17 cellular contexts compared by ENCODE assay signal in genomic region chr9:80078826-80079225, GRCh38.
DNase-seq lines count a peak whose midpoint lies in the region; ATAC-seq and TF ChIP-seq lines count a peak whose summit lies in the region.
"Had no signal": no experiment of that assay in that cellular context is flagged by ENCODE, and none has a peak within 500 bp of the region (broad histone marks: within the 10 kb centered on the region; RNA-seq: fewer than 3 reads in every experiment).

No MANE protein-coding gene starts in this region.

- peaks cover 40% of the 10 kb centered on the region for H3K4me1 Mint-ChIP-seq in stimulated activated memory B cell treated with anti-CD40 and anti-IgM and Interleukin-4, amounts not matched to agents 10 μg/mL and 1 μg/mL and 100 μg/mL, for 72 hours
- H3K4me1 Mint-ChIP-seq: H9 had no signal

- DNase-seq in EH (ENCODE audit: low read depth), result peak; percentile 33
- peak; percentile 1 for DNase-seq in ELR (ENCODE audit: low read depth)
- DNase-seq in M059J (ENCODE audit: low read depth), result peak; percentile 52
- no peak for DNase-seq in gastrocnemius medialis
- DNase-seq: Calu3; CD8-positive, alpha-beta T cell; DMS79 treated with DMSO at 0.1 percent for 48 hours; GDM1; GOT3; H9; IMR-90 had no signal

- no peaks in the 10 kb centered on the region for H3K36me3 Mint-ChIP-seq in stimulated activated memory B cell treated with anti-CD40 and anti-IgM and Interleukin-4, amounts not matched to agents 10 μg/mL and 1 μg/mL and 100 μg/mL, for 72 hours
- H3K36me3 Mint-ChIP-seq: CD8-positive, alpha-beta T cell had no signal

- H3K9me3 ChIP-seq in gastrocnemius medialis, result no peaks in the 10 kb centered on the region

- H3K27ac ChIP-seq in gastrocnemius medialis, result no peak overlapping the region
- H3K27ac ChIP-seq: BLaER1 treated with 17β-estradiol and CSF1 and Interleukin-3, amounts not matched to agents 10 nM and 100 nM; HL-60 had no signal

- no peak for ATAC-seq in stimulated activated memory B cell treated with anti-CD40 and anti-IgM and Interleukin-4, amounts not matched to agents 10 μg/mL and 1 μg/mL and 100 μg/mL, for 72 hours
- ATAC-seq in HG03460 (IDR thresholded peaks at IDR 0.05; ENCODE audit: unreplicated experiment), result no peak
- no peak for ATAC-seq in gastrocnemius medialis
- ATAC-seq: CD8-positive, alpha-beta T cell; K562 had no signal

- no peak for TF ChIP-seq POLR2A in gastrocnemius medialis (IDR thresholded peaks at IDR 0.05)

- H3K4me3 Mint-ChIP-seq in stimulated activated memory B cell treated with anti-CD40 and anti-IgM and Interleukin-4, amounts not matched to agents 10 μg/mL and 1 μg/mL and 100 μg/mL, for 72 hours, result no peak overlapping the region
- H3K4me3 Mint-ChIP-seq: B cell; CD8-positive, alpha-beta T cell; H9 had no signal

- intact Hi-C loops in gastrocnemius medialis (cut with DNase I; ENCODE audit: low total_unique reads), result no loop called here

- H3K9me3 Mint-ChIP-seq in stimulated activated memory B cell treated with anti-CD40 and anti-IgM and Interleukin-4, amounts not matched to agents 10 μg/mL and 1 μg/mL and 100 μg/mL, for 72 hours, result no peaks in the 10 kb centered on the region
- H3K9me3 Mint-ChIP-seq: CD8-positive, alpha-beta T cell; H9 had no signal

- H3K4me3 ChIP-seq in gastrocnemius medialis, result no peak overlapping the region
- H3K4me3 ChIP-seq: BLaER1 treated with 17β-estradiol and CSF1 and Interleukin-3, amounts not matched to agents 10 nM and 100 nM; K562 had no signal

- no peaks in the 10 kb centered on the region for H3K27me3 Mint-ChIP-seq in stimulated activated memory B cell treated with anti-CD40 and anti-IgM and Interleukin-4, amounts not matched to agents 10 μg/mL and 1 μg/mL and 100 μg/mL, for 72 hours
- H3K27me3 Mint-ChIP-seq: B cell had no signal

- H3K36me3 ChIP-seq in gastrocnemius medialis, result no peaks in the 10 kb centered on the region

- no peak for TF ChIP-seq CTCF in gastrocnemius medialis (IDR thresholded peaks at IDR 0.05 in 4 of 5, conservative IDR thresholded peaks at IDR 0.05 in 1 of 5)

- H3K27ac Mint-ChIP-seq in stimulated activated memory B cell treated with anti-CD40 and anti-IgM and Interleukin-4, amounts not matched to agents 10 μg/mL and 1 μg/mL and 100 μg/mL, for 72 hours, result peak overlapping the region; percentile 43
- H3K27ac Mint-ChIP-seq: B cell; CD8-positive, alpha-beta T cell; H9 had no signal

- no peaks in the 10 kb centered on the region for H3K27me3 ChIP-seq in gastrocnemius medialis
- H3K27me3 ChIP-seq: BLaER1 treated with 17β-estradiol and CSF1 and Interleukin-3, amounts not matched to agents 10 nM and 100 nM had no signal

- in situ Hi-C loops in gastrocnemius medialis (cut with MboI; ENCODE audit: low sequenced_read_pairs in 4 of 4), result no loop called here

- H3K4me1 ChIP-seq in gastrocnemius medialis, result peaks cover 10 to 12% of the 10 kb centered on the region in 2 donors

Comparison
In these comparisons a context has a peak if more than half of its experiments do, and no peak if none do; other contexts are left out.
1. DNase-seq: peak in EH (single experiment), ELR (single experiment) and M059J (single experiment); none in gastrocnemius medialis (0 of 2).